Comparison of ENCODE assay signal across 11 cellular contexts in genomic region chrX:74774988-74775387, GRCh38.
"Had no signal": no experiment of that assay in that cellular context is flagged by ENCODE, and none has a peak within 500 bp of the region (broad histone marks: within the 10 kb centered on the region; RNA-seq: fewer than 3 reads in every experiment).

No MANE protein-coding gene starts in this region.

- H3K27ac ChIP-seq: GM23248 had no signal

- ATAC-seq: GM23338, HCT116 had no signal

- H3K36me3 ChIP-seq: HAP-1 had no signal

- H3K4me2 ChIP-seq: GM23338 had no signal

- FAIRE-seq: H1, H54 had no signal

- H3K9me3 Mint-ChIP-seq: GM23338, HFFc6 had no signal

- DNase-seq: GM23248, GOT3, H7, H9, HCEC 1CT, HFFc6 had no signal

- H3K4me3 ChIP-seq: GM23248, GM23338, HAP-1 had no signal

- H3K9ac ChIP-seq: GM23248 had no signal

- H3K27ac Mint-ChIP-seq: GM23338, H9, HFFc6 had no signal

- H2AFZ ChIP-seq: GM23248, GM23338 had no signal

- H3K9me3 ChIP-seq: HAP-1 had no signal

- H3K4me3 Mint-ChIP-seq: GM23338, H9, HFFc6 had no signal
